21 cellular contexts compared by ENCODE assay signal in the genomic region with DNA sequence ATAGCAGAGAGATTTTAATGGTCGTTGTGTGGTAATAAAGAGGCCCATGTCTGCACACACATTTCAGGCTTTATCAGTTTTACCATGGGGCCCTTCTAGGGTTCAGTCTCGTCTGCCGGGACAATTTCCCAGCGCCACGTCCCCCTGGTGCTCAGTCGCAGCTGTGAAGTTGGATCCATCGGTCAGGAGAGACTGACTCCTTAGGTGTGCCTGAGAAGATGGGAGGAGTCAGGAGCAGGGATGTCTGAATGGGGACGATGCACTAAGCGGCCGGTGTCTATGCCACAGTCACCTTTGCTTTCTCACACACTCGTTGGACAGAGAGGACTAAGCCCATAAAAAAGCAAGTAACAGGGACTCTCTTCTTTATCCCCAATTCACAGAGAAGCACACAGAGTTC.
"Had no signal": no experiment of that assay in that cellular context is flagged by ENCODE, and none has a peak within 500 bp of the region (broad histone marks: within the 10 kb centered on the region; RNA-seq: fewer than 3 reads in every experiment).

No MANE protein-coding gene starts in this region.

- FAIRE-seq: colon, keratinocyte had no signal

- ATAC-seq: foreskin keratinocyte, left cardiac atrium, lower lobe of right lung, right lobe of liver had no signal

- H3K27me3 ChIP-seq: foreskin keratinocyte, right lobe of liver, uterus had no signal

- H3K27ac ChIP-seq: esophagus squamous epithelium, foreskin keratinocyte, left ventricle myocardium inferior, lower lobe of right lung, parathyroid adenoma, prostate gland, right lobe of liver, skin epidermis, uterus had no signal

- H3K4me1 ChIP-seq: esophagus squamous epithelium, left ventricle myocardium inferior, lower lobe of right lung, parathyroid adenoma, prostate gland, right lobe of liver, uterus had no signal

- H3K4me3 ChIP-seq: esophagus squamous epithelium, left ventricle myocardium inferior, lower lobe of right lung, prostate gland, right lobe of liver, skin epidermis, uterus had no signal

- DNase-seq: dermis blood vessel endothelial cell; esophagus squamous epithelium; foreskin keratinocyte; immature natural killer cell; left ventricle myocardium inferior; lower lobe of right lung; mesenchymal stem cell; naive B cell; occipital lobe; retina; stimulated activated CD4-positive, alpha-beta T cell treated with anti-CD3 and anti-CD28 coated beads, Interleukin-12 subunit alpha, Interleukin-12 subunit beta, amount 100 ng/mL, for 4 hours; stimulated activated naive CD4-positive, alpha-beta T cell treated with Interleukin-2 at 50 U/mL for 16 hours; trophoblast cell had no signal

- H3K9ac ChIP-seq: parathyroid adenoma had no signal

- H3K36me3 ChIP-seq: esophagus squamous epithelium, left ventricle myocardium inferior, lower lobe of right lung, prostate gland, right lobe of liver, uterus had no signal

- H3K9me3 ChIP-seq: esophagus squamous epithelium, lower lobe of right lung, prostate gland, right lobe of liver, uterus had no signal
